Comparison of ENCODE assay signal across 1 cellular context in genomic region chr11:130916238-130916855, GRCh38.
TF ChIP-seq lines count a peak whose summit lies in the region.

Gene SNX19, minus strand, starts transcription at chr11:130916479. Its CDS starts 540 bp downstream, at chr11:130915939.

TF ChIP-seq in WTC11, 78 proteins besides CTCF, POLR2A, EP300 and RAD21 (continued from another document):
- TF ChIP-seq ZNF423 (CRISPR knock-in tag; IDR thresholded peaks at IDR 0.05) (no peak), ZSCAN18 (CRISPR knock-in tag; IDR thresholded peaks at IDR 0.05) (no peak), TCF7 (CRISPR knock-in tag; IDR thresholded peaks at IDR 0.05; ENCODE audit: low read depth) (no peak), IRF2 (CRISPR knock-in tag; IDR thresholded peaks at IDR 0.05; ENCODE audit: borderline replicate concordance, low read depth) (no peak), NFATC4 (CRISPR knock-in tag; IDR thresholded peaks at IDR 0.05) (no peak), AFF4 (CRISPR knock-in tag; IDR thresholded peaks at IDR 0.05; ENCODE audit: borderline replicate concordance) (peak; percentile 88), FOXJ3 (CRISPR knock-in tag; IDR thresholded peaks at IDR 0.05; ENCODE audit: borderline replicate concordance) (no peak), ZBTB43 (CRISPR knock-in tag; IDR thresholded peaks at IDR 0.05) (0 out of 2 replicates have a peak, but pooled peaks have one; percentile 83), ATF6 (CRISPR knock-in tag; IDR thresholded peaks at IDR 0.05) (no peak), ZNF425 (CRISPR knock-in tag; conservative IDR thresholded peaks at IDR 0.05) (no peak), GTF2I (CRISPR knock-in tag; conservative IDR thresholded peaks at IDR 0.05) (no peak), TEAD4 (CRISPR knock-in tag; IDR thresholded peaks at IDR 0.05) (no peak; the same call in 1 of the 2 replicates), ATF1 (CRISPR knock-in tag; IDR thresholded peaks at IDR 0.05) (no peak), CREM (CRISPR knock-in tag; IDR thresholded peaks at IDR 0.05) (peak; percentile 86), PRRX2 (CRISPR knock-in tag; IDR thresholded peaks at IDR 0.05) (0 out of 2 replicates have a peak, but pooled peaks have one; percentile 73), JUN (CRISPR knock-in tag; IDR thresholded peaks at IDR 0.05) (no peak; the same call in 1 of the 2 replicates), FOXK1 (CRISPR knock-in tag; IDR thresholded peaks at IDR 0.05) (peak; percentile 79; the same call in 1 of the 2 replicates), ZNF396 (CRISPR knock-in tag; IDR thresholded peaks at IDR 0.05; ENCODE audit: borderline replicate concordance) (no peak), ZNF219 (CRISPR knock-in tag; IDR thresholded peaks at IDR 0.05; ENCODE audit: borderline replicate concordance) (no peak), ZNF138 (CRISPR knock-in tag; conservative IDR thresholded peaks at IDR 0.05) (0 out of 2 replicates have a peak, but pooled peaks have one; percentile 62), SMAD4 (CRISPR knock-in tag; IDR thresholded peaks at IDR 0.05) (no peak), MXD4 (CRISPR knock-in tag; IDR thresholded peaks at IDR 0.05; ENCODE audit: borderline replicate concordance) (no peak), EMX1 (CRISPR knock-in tag; IDR thresholded peaks at IDR 0.05) (no peak), ETV6 (CRISPR knock-in tag; IDR thresholded peaks at IDR 0.05) (peak; percentile 95), PREB (CRISPR knock-in tag; IDR thresholded peaks at IDR 0.05; ENCODE audit: borderline replicate concordance) (no peak), IRF1 (CRISPR knock-in tag; IDR thresholded peaks at IDR 0.05) (no peak), ARID4B (CRISPR knock-in tag; IDR thresholded peaks at IDR 0.05; ENCODE audit: borderline replicate concordance) (peak; percentile 90), NFE2L1 (CRISPR knock-in tag; IDR thresholded peaks at IDR 0.05) (peak; percentile 61; the same call in 1 of the 2 replicates), GABPB1 (CRISPR knock-in tag; IDR thresholded peaks at IDR 0.05) (peak; percentile 53; the same call in 1 of the 2 replicates), E2F1 (CRISPR knock-in tag; IDR thresholded peaks at IDR 0.05) (peak; percentile 79), ZMAT4 (CRISPR knock-in tag; IDR thresholded peaks at IDR 0.05) (no peak)
